Comparison of ENCODE assay signal across 1 cellular context in genomic region chr13:111342716-111343115, GRCh38.
TF ChIP-seq lines count a peak whose summit lies in the region.

No MANE protein-coding gene starts in this region.

TF ChIP-seq in H1, 55 proteins besides CTCF, POLR2A, EP300 and RAD21:
- no peak for TF ChIP-seq GABPA (IDR thresholded peaks at IDR 0.05; ENCODE audit: borderline replicate concordance, insufficient read depth, low read length)
- TF ChIP-seq HDAC6 (IDR thresholded peaks at IDR 0.05; ENCODE audit: low read depth, low read length), result no peak
- TF ChIP-seq NANOG (IDR thresholded peaks at IDR 0.05; ENCODE audit: insufficient read depth, low read depth, low read length, poor library complexity, severe bottlenecking), result no peak
- TF ChIP-seq TBP (IDR thresholded peaks at IDR 0.05; ENCODE audit: low read depth, low read length), result no peak
- no peak for TF ChIP-seq EGR1 (IDR thresholded peaks at IDR 0.05; ENCODE audit: borderline replicate concordance, low read depth, low read length)
- no peak for TF ChIP-seq USF2 (IDR thresholded peaks at IDR 0.05; ENCODE audit: low read length)
- no peak for TF ChIP-seq SP4 (IDR thresholded peaks at IDR 0.05; ENCODE audit: low read length)
- no peak for TF ChIP-seq JUND (IDR thresholded peaks at IDR 0.05; ENCODE audit: low read length)
TF ChIP-seq in H1: peak in this region for 0.
